7 cellular contexts compared by ENCODE assay signal in the genomic region with DNA sequence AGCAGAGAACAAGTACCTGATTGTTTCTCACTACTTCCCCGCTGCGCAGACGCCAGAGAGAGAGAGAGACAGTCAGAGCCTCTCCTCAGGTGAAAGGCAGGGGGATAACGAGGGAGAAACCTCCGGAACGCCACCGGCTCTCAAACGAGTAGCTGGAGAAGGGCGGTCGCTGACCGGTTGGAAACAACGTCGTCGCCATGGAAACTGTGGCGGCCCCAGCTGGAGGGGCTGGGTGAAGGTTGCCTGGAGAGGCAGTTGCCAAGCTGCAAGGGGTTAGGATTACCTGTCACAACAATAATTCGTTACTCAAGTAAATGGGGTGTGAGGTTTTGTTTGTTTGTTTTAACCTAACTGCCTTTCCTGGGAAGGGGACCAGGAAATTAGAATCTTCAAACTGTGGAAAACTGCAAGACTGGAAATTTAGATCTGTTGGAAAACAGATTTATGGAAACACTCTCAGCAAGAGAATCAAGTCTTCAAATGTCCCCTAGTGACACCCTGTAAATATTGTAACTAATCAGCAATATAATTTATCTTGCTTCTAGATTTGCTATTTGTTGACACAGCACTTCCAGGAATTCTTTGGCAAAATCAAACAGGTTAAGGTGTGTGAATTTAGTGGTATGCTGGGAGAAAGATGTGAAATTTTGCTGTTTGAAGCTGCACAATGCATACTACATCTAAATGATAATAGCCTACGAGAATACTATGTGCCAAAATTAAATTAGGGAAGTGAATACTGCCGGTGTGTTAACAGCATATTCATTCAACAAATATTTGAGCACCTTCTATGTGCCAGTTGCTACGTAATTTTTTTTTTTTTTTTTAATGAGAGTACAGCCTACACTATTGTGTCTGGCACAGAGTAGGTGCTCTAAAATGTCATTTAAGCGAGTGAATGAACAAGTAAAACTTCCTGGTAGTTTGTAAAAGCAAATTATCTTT. TPM values are rescaled to one million over a fixed set of nuclear protein-coding genes. Genes with fewer than 3 reads are reported as not detected.
A peak's percentile ranks its signal among the peaks of the same experiment; 100 is the strongest.
DNase-seq lines count a peak whose midpoint lies in the region; ATAC-seq, FAIRE-seq and TF ChIP-seq lines count a peak whose summit lies in the region.

A gene with protein sequence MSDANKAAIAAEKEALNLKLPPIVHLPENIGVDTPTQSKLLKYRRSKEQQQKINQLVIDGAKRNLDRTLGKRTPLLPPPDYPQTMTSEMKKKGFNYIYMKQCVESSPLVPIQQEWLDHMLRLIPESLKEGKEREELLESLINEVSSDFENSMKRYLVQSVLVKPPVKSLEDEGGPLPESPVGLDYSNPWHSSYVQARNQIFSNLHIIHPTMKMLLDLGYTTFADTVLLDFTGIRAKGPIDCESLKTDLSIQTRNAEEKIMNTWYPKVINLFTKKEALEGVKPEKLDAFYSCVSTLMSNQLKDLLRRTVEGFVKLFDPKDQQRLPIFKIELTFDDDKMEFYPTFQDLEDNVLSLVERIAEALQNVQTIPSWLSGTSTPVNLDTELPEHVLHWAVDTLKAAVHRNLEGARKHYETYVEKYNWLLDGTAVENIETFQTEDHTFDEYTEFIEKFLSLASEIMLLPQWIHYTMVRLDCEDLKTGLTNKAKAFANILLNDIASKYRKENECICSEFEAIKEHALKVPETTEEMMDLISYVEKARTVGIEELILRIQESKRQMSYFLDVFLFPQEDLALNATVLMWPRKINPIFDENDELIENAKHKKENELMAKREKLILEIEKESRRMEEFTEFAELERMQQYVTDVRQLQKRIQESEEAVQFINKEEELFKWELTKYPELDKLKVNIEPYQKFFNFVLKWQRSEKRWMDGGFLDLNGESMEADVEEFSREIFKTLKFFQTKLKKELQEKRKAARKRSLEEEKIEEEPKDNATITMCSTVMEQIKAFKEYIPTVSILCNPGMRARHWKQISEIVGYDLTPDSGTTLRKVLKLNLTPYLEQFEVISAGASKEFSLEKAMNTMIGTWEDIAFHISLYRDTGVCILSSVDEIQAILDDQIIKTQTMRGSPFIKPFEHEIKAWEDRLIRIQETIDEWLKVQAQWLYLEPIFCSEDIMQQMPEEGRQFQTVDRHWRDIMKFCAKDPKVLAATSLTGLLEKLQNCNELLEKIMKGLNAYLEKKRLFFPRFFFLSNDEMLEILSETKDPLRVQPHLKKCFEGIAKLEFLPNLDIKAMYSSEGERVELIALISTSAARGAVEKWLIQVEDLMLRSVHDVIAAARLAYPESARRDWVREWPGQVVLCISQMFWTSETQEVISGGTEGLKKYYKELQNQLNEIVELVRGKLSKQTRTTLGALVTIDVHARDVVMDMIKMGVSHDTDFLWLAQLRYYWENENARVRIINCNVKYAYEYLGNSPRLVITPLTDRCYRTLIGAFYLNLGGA (N-terminal part only) (minus strand): TSS at position 164 of the 945 bp plus-strand sequence. CDS start 1,474 bp downstream, outside the sequence.

- H3K4me3 ChIP-seq in keratinocyte (ENCODE audit: control insufficient read depth in 2 of 3, extremely low read depth in 1 of 3, insufficient read depth in 2 of 3, low read depth in 1 of 3, low read length in 3 of 3) (peak within 1 kb of the TSS in 2 of 3 experiments; percentile 41 to 48), upper lobe of right lung (peak within 1 kb of the TSS; percentile 31)

- peak within 1 kb of the TSS; percentile 70 for H3K4me2 ChIP-seq in keratinocyte (ENCODE audit: control insufficient read depth, extremely low read depth, insufficient read depth, low read depth, low read length)

- peaks cover 10% of the 10 kb centered on the region for H3K4me1 ChIP-seq in keratinocyte (ENCODE audit: control insufficient read depth, extremely low read depth, insufficient read depth, low read length)
- no peaks in the 10 kb centered on the region for H3K4me1 ChIP-seq in upper lobe of right lung

- no peak for FAIRE-seq in keratinocyte (lab: Jason Lieb, UNC)

- peak within 1 kb of the TSS; percentile 76 for H2AFZ ChIP-seq in keratinocyte (ENCODE audit: control insufficient read depth, low read length)

- no peaks in the 10 kb centered on the region for H4K20me1 ChIP-seq in keratinocyte (ENCODE audit: control insufficient read depth, extremely low read depth, insufficient read depth, low read length)

- H3K27ac ChIP-seq in keratinocyte (ENCODE audit: control insufficient read depth, insufficient read depth, low read length) (no peak within 1 kb of the TSS), upper lobe of right lung (no peak within 1 kb of the TSS)

- intact Hi-C loops in upper lobe of right lung (cut with DNase I): no loop called here

- ATAC-seq in upper lobe of right lung: peak; percentile 65
- no peak for ATAC-seq in HG02623 (IDR thresholded peaks at IDR 0.05; ENCODE audit: unreplicated experiment)

- dilution Hi-C loops in keratinocyte (cut with MboI; ENCODE audit: extremely low pct_ligation_motif_present, low sequenced_read_pairs): no loop called here

- H3K36me3 ChIP-seq in keratinocyte (ENCODE audit: control insufficient read depth in 2 of 2, extremely low read depth in 1 of 2, insufficient read depth in 2 of 2, low read length in 2 of 2) (no peaks in the 10 kb centered on the region), upper lobe of right lung (no peaks in the 10 kb centered on the region)

- in situ Hi-C loops in GM13976 (cut with MboI; ENCODE audit: low sequenced_read_pairs, unreplicated experiment): no loop called here

- H3K9me1 ChIP-seq in keratinocyte (ENCODE audit: control insufficient read depth, extremely low read depth, insufficient read depth, low read length): no peaks in the 10 kb centered on the region

- no peaks in the 10 kb centered on the region for H3K27me3 ChIP-seq in keratinocyte (ENCODE audit: control insufficient read depth, extremely low read depth, insufficient read depth, low read length)
- H3K27me3 ChIP-seq in upper lobe of right lung: no peaks in the 10 kb centered on the region

- H3K9ac ChIP-seq in keratinocyte (ENCODE audit: control insufficient read depth, extremely low read depth, insufficient read depth, low read length): peak within 1 kb of the TSS; percentile 19

- DNase-seq in GM13976 (ENCODE audit: low spot score) (peak; percentile 51), NCI-H1694 treated with DMSO at 0.1 percent for 48 hours (lab: John Stamatoyannopoulos, UW) (peak; percentile 14), astrocyte of the hippocampus (ENCODE audit: low read depth, low spot score) (peak; percentile 91), keratinocyte (ENCODE audit: low read depth, low spot score) (no peak), upper lobe of right lung (peak; percentile 75), SW 1271 (lab: John Stamatoyannopoulos, UW) (no peak)

- TF ChIP-seq CTCF in GM13976 (IDR thresholded peaks at IDR 0.05; ENCODE audit: borderline replicate concordance, control extremely low read depth, extremely low read depth, insufficient read depth, missing control alignments) (no peak), keratinocyte (optimal IDR thresholded peaks at IDR 0.05 in 1 of 3, IDR thresholded peaks at IDR 0.05 in 1 of 3, conservative IDR thresholded peaks at IDR 0.05 in 1 of 3; ENCODE audit: extremely low read depth in 1 of 3, insufficient read depth in 2 of 3, low read length in 3 of 3) (no peak), upper lobe of right lung (IDR thresholded peaks at IDR 0.05) (no peak)

- H3K9me3 ChIP-seq in keratinocyte (ENCODE audit: control insufficient read depth, low read depth, low read length): no peaks in the 10 kb centered on the region
- H3K9me3 ChIP-seq in upper lobe of right lung: no peaks in the 10 kb centered on the region

- H3K79me2 ChIP-seq in keratinocyte (ENCODE audit: control insufficient read depth, insufficient read depth, low read length): no peaks in the 10 kb centered on the region

RNA-seq across cellular contexts. Expression of the gene that starts here (rescaled TPM):
- 0.10 TPM in 1 of 3 replicates, not detected in the others for polyA plus RNA-seq in keratinocyte
- polyA plus RNA-seq in keratinocyte (2011; ENCODE audit: low read depth): 0.31 TPM
- polyA plus RNA-seq in keratinocyte (2011; cell fraction: cytosol; rRNA removed): 0.05 TPM in 1 of 2 replicates, not detected in the other
- 0.21 and 0.31 TPM in 2 replicates for polyA plus RNA-seq in keratinocyte (2011; cell fraction: nucleus; rRNA removed)
- polyA plus RNA-seq in keratinocyte (2012; ENCODE audit: low replicate concordance): 0.08 TPM in 1 of 2 replicates, not detected in the other
- 0.03 TPM in 2 of 3 replicates, not detected in the other for polyA minus RNA-seq in keratinocyte
- not detected for polyA minus RNA-seq in keratinocyte (2011; cell fraction: cytosol; rRNA and poly(A)+ RNA removed)
- 0.08 and 0.11 TPM in 2 replicates for polyA minus RNA-seq in keratinocyte (2011; cell fraction: nucleus; rRNA and poly(A)+ RNA removed)
- 0.52 TPM for total RNA-seq in upper lobe of right lung

Comparison
In these comparisons a context has a peak if more than half of its experiments do, and no peak if none do; other contexts are left out.
1. Peak in DNase-seq, ATAC-seq and H3K4me3 ChIP-seq in upper lobe of right lung; RNA of the gene not detected or under 1 TPM.
2. DNase-seq: peak in GM13976 (single experiment), NCI-H1694 treated with DMSO at 0.1 percent for 48 hours (single experiment) and astrocyte of the hippocampus (single experiment); none in keratinocyte (single experiment) and SW 1271 (0 of 2).